8 cellular contexts compared by ENCODE assay signal in genomic region chr1:211335507-211336157, GRCh38. TPM values are rescaled to one million over a fixed set of nuclear protein-coding genes. Genes with fewer than 3 reads are reported as not detected.
DNase-seq lines count a peak whose midpoint lies in the region; ATAC-seq and TF ChIP-seq lines count a peak whose summit lies in the region.

No MANE protein-coding gene starts in this region.

- no peaks in the 10 kb centered on the region for H3K27me3 Mint-ChIP-seq in activated naive CD4-positive, alpha-beta T cell treated with anti-CD3 and anti-CD28 coated beads for 36 hours (ENCODE audit: low read depth)
- H3K27me3 Mint-ChIP-seq in stimulated activated naive CD8-positive, alpha-beta T cell treated with anti-CD3 and anti-CD28 coated beads, Interleukin-15, amount 100 ng/mL, for 72 hours, result no peaks in the 10 kb centered on the region

- CTCF ChIA-PET in activated naive CD4-positive, alpha-beta T cell treated with anti-CD3 and anti-CD28 coated beads for 36 hours (lab: Charles Lee), result interaction anchor here (0.7 to 3.5 kb wide), 5 partner anchors 10 to 141 kb away, joined by 3 to 16 read pairs (median 3); no protein-coding TSS in a partner anchor

- DNase-seq in activated naive CD4-positive, alpha-beta T cell treated with anti-CD3 and anti-CD28 coated beads for 36 hours, result peak; percentile 42
- DNase-seq in activated naive CD4-positive, alpha-beta T cell (lab: John Stamatoyannopoulos, UW), result no peak
- DNase-seq in stimulated activated naive CD8-positive, alpha-beta T cell treated with anti-CD3 and anti-CD28 coated beads, Interleukin-15, amount 100 ng/mL, for 72 hours, result no peak
- DNase-seq in ureter (ENCODE audit: low spot score) (no peak), NCI-H345 treated with DMSO at 0.1 percent for 48 hours (lab: John Stamatoyannopoulos, UW; ENCODE audit: unreplicated experiment) (no peak), HT-29 (ENCODE audit: low spot score) (no peak)

- no peaks in the 10 kb centered on the region for H3K9me3 Mint-ChIP-seq in activated naive CD4-positive, alpha-beta T cell treated with anti-CD3 and anti-CD28 coated beads for 36 hours
- H3K9me3 Mint-ChIP-seq in stimulated activated naive CD8-positive, alpha-beta T cell treated with anti-CD3 and anti-CD28 coated beads, Interleukin-15, amount 100 ng/mL, for 72 hours, result no peaks in the 10 kb centered on the region

- peaks cover under 1% of the 10 kb centered on the region for H3K36me3 Mint-ChIP-seq in activated naive CD4-positive, alpha-beta T cell treated with anti-CD3 and anti-CD28 coated beads for 36 hours (ENCODE audit: low read depth)

- peak overlapping the region; percentile 85 for H3K27ac Mint-ChIP-seq in activated naive CD4-positive, alpha-beta T cell treated with anti-CD3 and anti-CD28 coated beads for 36 hours
- peak overlapping the region; percentile 92 for H3K27ac Mint-ChIP-seq in stimulated activated naive CD8-positive, alpha-beta T cell treated with anti-CD3 and anti-CD28 coated beads, Interleukin-15, amount 100 ng/mL, for 72 hours

- peaks cover 84% of the 10 kb centered on the region for H3K4me1 Mint-ChIP-seq in activated naive CD4-positive, alpha-beta T cell treated with anti-CD3 and anti-CD28 coated beads for 36 hours (ENCODE audit: low read depth)
- peaks cover 84% of the 10 kb centered on the region for H3K4me1 Mint-ChIP-seq in stimulated activated naive CD8-positive, alpha-beta T cell treated with anti-CD3 and anti-CD28 coated beads, Interleukin-15, amount 100 ng/mL, for 72 hours

- peak; percentile 80 for ATAC-seq in HG02884 (IDR thresholded peaks at IDR 0.05; ENCODE audit: unreplicated experiment)
- peak; percentile 73 for ATAC-seq in stimulated activated naive CD8-positive, alpha-beta T cell treated with anti-CD3 and anti-CD28 coated beads, Interleukin-15, amount 100 ng/mL, for 72 hours

- TF ChIP-seq POLR2A in Raji (IDR thresholded peaks at IDR 0.05; ENCODE audit: insufficient read depth, low read depth, low read length), result 0 out of 2 replicates have a peak, but pooled peaks have one; percentile 14

- H3K4me3 Mint-ChIP-seq in activated naive CD4-positive, alpha-beta T cell treated with anti-CD3 and anti-CD28 coated beads for 36 hours, result peak overlapping the region; percentile 49
- peak overlapping the region; percentile 63 to 70 for H3K4me3 Mint-ChIP-seq in stimulated activated naive CD8-positive, alpha-beta T cell treated with anti-CD3 and anti-CD28 coated beads, Interleukin-15, amount 100 ng/mL, for 72 hours

- intact Hi-C loops in activated naive CD4-positive, alpha-beta T cell treated with anti-CD3 and anti-CD28 coated beads for 36 hours (cut with micrococcal nuclease), result loop anchor here (1.0 to 2.0 kb wide), 3 partner anchors 8 to 47 kb away; no protein-coding TSS in a partner anchor

RNA-seq across cellular contexts. Expression of gene TRAF5, which starts 9.0 kb away (rescaled TPM):
- total RNA-seq in activated naive CD4-positive, alpha-beta T cell treated with anti-CD3 and anti-CD28 coated beads for 36 hours, result 10 to 100 TPM; 16.1 to 18.8 TPM
- 36.3 TPM for total RNA-seq in ureter
- total RNA-seq in HT-29 (2014; rRNA removed; shearing (Covaris generic)), result 9.4 and 10.5 TPM in 2 replicates
